Comparison of ENCODE assay signal across 22 cellular contexts in the genomic region with DNA sequence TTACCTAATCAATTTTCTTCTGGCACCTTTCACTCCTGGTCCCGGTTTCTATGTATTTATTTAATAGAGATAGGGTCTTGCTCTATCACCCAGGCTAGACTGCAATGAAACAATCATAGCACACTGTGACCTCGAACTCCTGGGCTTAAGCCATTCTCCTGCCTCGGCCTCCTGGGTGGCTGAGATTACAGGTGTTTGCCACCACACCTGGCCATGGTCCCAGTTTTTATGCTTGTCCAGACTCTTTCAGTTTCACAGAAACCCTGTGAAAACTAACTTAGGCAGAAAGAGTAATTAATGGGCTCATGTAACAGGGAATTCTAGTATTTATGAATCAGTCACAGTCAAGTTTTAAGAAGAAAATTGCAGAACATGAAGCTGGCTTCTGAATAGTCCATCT. TPM values are rescaled to one million over a fixed set of nuclear protein-coding genes. Genes with fewer than 3 reads are reported as not detected.
DNase-seq lines count a peak whose midpoint lies in the region; ATAC-seq, FAIRE-seq and TF ChIP-seq lines count a peak whose summit lies in the region.
"Had no signal": no experiment of that assay in that cellular context is flagged by ENCODE, and none has a peak within 500 bp of the region (broad histone marks: within the 10 kb centered on the region; RNA-seq: fewer than 3 reads in every experiment).

No MANE protein-coding gene starts in this region.

- H3K27ac Mint-ChIP-seq in activated CD8-positive, alpha-beta T cell treated with anti-CD3 and anti-CD28 coated beads, Interleukin-2, amount 10 ng/mL, durations not matched to agents 7 days and 5 days, result no peak overlapping the region
- no peak overlapping the region for H3K27ac Mint-ChIP-seq in activated CD8-positive, alpha-beta T cell treated with anti-CD3 and anti-CD28 coated beads for 36 hours
- H3K27ac Mint-ChIP-seq in type B pancreatic cell, result peak overlapping the region; percentile 99
- H3K27ac Mint-ChIP-seq: CD8-positive, alpha-beta memory T cell had no signal

- no peak overlapping the region for H2AFZ ChIP-seq in HepG2 (ENCODE audit: low read length)

- no peaks in the 10 kb centered on the region for H4K20me1 ChIP-seq in HepG2 (ENCODE audit: insufficient read depth, low read length)

- H3K4me1 Mint-ChIP-seq in activated CD8-positive, alpha-beta T cell treated with anti-CD3 and anti-CD28 coated beads, Interleukin-2, amount 10 ng/mL, durations not matched to agents 7 days and 5 days (ENCODE audit: low read depth), result peaks cover 9% of the 10 kb centered on the region
- H3K4me1 Mint-ChIP-seq in activated CD8-positive, alpha-beta T cell treated with anti-CD3 and anti-CD28 coated beads for 36 hours (ENCODE audit: low read depth), result peaks cover 19% of the 10 kb centered on the region
- H3K4me1 Mint-ChIP-seq in type B pancreatic cell (ENCODE audit: unreplicated experiment), result peaks cover 44% of the 10 kb centered on the region
- H3K4me1 Mint-ChIP-seq: CD8-positive, alpha-beta memory T cell had no signal

- H3K27me3 ChIP-seq in HepG2 (ENCODE audit: control insufficient read depth in 1 of 2, insufficient read depth in 2 of 2, low read length in 2 of 2), result no peaks in the 10 kb centered on the region

- no peaks in the 10 kb centered on the region for H3K79me2 ChIP-seq in HepG2 (ENCODE audit: insufficient read depth, low read length)

- TF ChIP-seq CTCF in activated CD8-positive, alpha-beta T cell treated with anti-CD3 and anti-CD28 coated beads for 36 hours (IDR thresholded peaks at IDR 0.05), result no peak
- no peak for TF ChIP-seq CTCF in HepG2 (CRISPR knock-in tag; IDR thresholded peaks at IDR 0.05)
- TF ChIP-seq CTCF in type B pancreatic cell (conservative IDR thresholded peaks at IDR 0.05), result no peak
- no peak for TF ChIP-seq CTCF in GM13977 (IDR thresholded peaks at IDR 0.05; ENCODE audit: extremely low read depth, insufficient read depth, missing control alignments)

- no peak overlapping the region for H3K9ac ChIP-seq in SK-N-MC (ENCODE audit: insufficient read length)
- no peak overlapping the region for H3K9ac ChIP-seq in HepG2 (ENCODE audit: insufficient read depth, low read depth, low read length)

- in situ Hi-C loops in HepG2 (cut with HindIII; ENCODE audit: extremely low pct_ligation_motif_present, low pct_unique_long_range_greater_than_20kb), result no loop called here
- in situ Hi-C loops in GM13977 (cut with MboI; ENCODE audit: low pct_unique_long_range_greater_than_20kb, low sequenced_read_pairs, unreplicated experiment), result no loop called here

- H3K9me3 Mint-ChIP-seq in activated CD8-positive, alpha-beta T cell treated with anti-CD3 and anti-CD28 coated beads, Interleukin-2, amount 10 ng/mL, durations not matched to agents 7 days and 5 days (ENCODE audit: insufficient read depth), result no peaks in the 10 kb centered on the region
- no peaks in the 10 kb centered on the region for H3K9me3 Mint-ChIP-seq in activated CD8-positive, alpha-beta T cell treated with anti-CD3 and anti-CD28 coated beads for 36 hours
- peaks cover 5% of the 10 kb centered on the region for H3K9me3 Mint-ChIP-seq in type B pancreatic cell

- FAIRE-seq in HepG2 (lab: Jason Lieb, UNC), result no peak
- no peak for FAIRE-seq in GM12892 (lab: Jason Lieb, UNC)
- FAIRE-seq: H54 had no signal

- intact Hi-C loops in activated CD8-positive, alpha-beta T cell treated with anti-CD3 and anti-CD28 coated beads for 36 hours (cut with micrococcal nuclease), result no loop called here
- intact Hi-C loops in HepG2 (cut with micrococcal nuclease; ENCODE audit: unreplicated experiment), result no loop called here

- peak overlapping the region; percentile 56; the same call in 1 of the 2 replicates for H3K4me2 ChIP-seq in HepG2 (ENCODE audit: low read depth, low read length)

- WGBS in HepG2 (ENCODE audit: low lambda C conversion rate), result 9% methylated on average over 3 of the region's 3 CpGs

- H3K9me3 ChIP-seq in SK-N-MC (ENCODE audit: low read depth, low read length) (no peaks in the 10 kb centered on the region), HepG2 (ENCODE audit: low read length) (no peaks in the 10 kb centered on the region)

- H3K4me1 ChIP-seq in HepG2 (ENCODE audit: insufficient read depth, low read length), result peaks cover 50% of the 10 kb centered on the region

- TF ChIP-seq EP300 in HepG2 (IDR thresholded peaks at IDR 0.05; ENCODE audit: low read depth in 2 of 2, low read length in 2 of 2) (no peak), HepG2 (CRISPR knock-in tag; IDR thresholded peaks at IDR 0.05; ENCODE audit: borderline replicate concordance) (no peak)

- H3K27me3 Mint-ChIP-seq in activated CD8-positive, alpha-beta T cell treated with anti-CD3 and anti-CD28 coated beads, Interleukin-2, amount 10 ng/mL, durations not matched to agents 7 days and 5 days (ENCODE audit: low read depth), result peaks cover 4% of the 10 kb centered on the region
- no peaks in the 10 kb centered on the region for H3K27me3 Mint-ChIP-seq in activated CD8-positive, alpha-beta T cell treated with anti-CD3 and anti-CD28 coated beads for 36 hours
- H3K27me3 Mint-ChIP-seq in type B pancreatic cell, result no peaks in the 10 kb centered on the region
- H3K27me3 Mint-ChIP-seq: CD8-positive, alpha-beta memory T cell had no signal

- POLR2A ChIA-PET in activated CD8-positive, alpha-beta T cell treated with anti-CD3 and anti-CD28 coated beads, Interleukin-2, amount 10 ng/mL, durations not matched to agents 7 days and 5 days (lab: Charles Lee), result interaction anchor here (0.6 kb wide), 1 partner anchor 40 kb away, joined by 4 read pairs; no protein-coding TSS in a partner anchor
- POLR2A ChIA-PET in activated CD8-positive, alpha-beta T cell treated with anti-CD3 and anti-CD28 coated beads for 36 hours (lab: Charles Lee), result no interaction called here
- POLR2A ChIA-PET in HepG2 (lab: Yijun Ruan, JAX), result interaction anchor here (2.5 kb wide), 1 partner anchor 8 kb away, joined by 6 read pairs; no protein-coding TSS in a partner anchor

- H3K36me3 Mint-ChIP-seq in activated CD8-positive, alpha-beta T cell treated with anti-CD3 and anti-CD28 coated beads, Interleukin-2, amount 10 ng/mL, durations not matched to agents 7 days and 5 days (ENCODE audit: low read depth), result no peaks in the 10 kb centered on the region
- no peaks in the 10 kb centered on the region for H3K36me3 Mint-ChIP-seq in activated CD8-positive, alpha-beta T cell treated with anti-CD3 and anti-CD28 coated beads for 36 hours (ENCODE audit: low read depth)
- no peaks in the 10 kb centered on the region for H3K36me3 Mint-ChIP-seq in type B pancreatic cell
- H3K36me3 Mint-ChIP-seq: CD8-positive, alpha-beta memory T cell had no signal

- peak overlapping the region; percentile 89 for H3K27ac ChIP-seq in SK-N-MC
- no peak overlapping the region for H3K27ac ChIP-seq in HepG2 (ENCODE audit: extremely low read length, insufficient read depth, low read length)

- peak; percentile 4 for DNase-seq in activated CD8-positive, alpha-beta T cell treated with anti-CD3 and anti-CD28 coated beads, Interleukin-2, amount 10 ng/mL, durations not matched to agents 7 days and 5 days
- DNase-seq in activated CD8-positive, alpha-beta T cell treated with anti-CD3 and anti-CD28 coated beads for 36 hours, result no peak
- no peak for DNase-seq in SK-N-MC (ENCODE audit: low read depth, low spot score)
- no peak for DNase-seq in HepG2 (ENCODE audit: low spot score)
- no peak for DNase-seq in type B pancreatic cell (ENCODE audit: extremely low spot score, unreplicated experiment)
- no peak for DNase-seq in GM12892 (ENCODE audit: insufficient read length)
- no peak for DNase-seq in GM13977 (ENCODE audit: low spot score)
- no peak for DNase-seq in NCI-H1105 (lab: John Stamatoyannopoulos, UW)
- DNase-seq: 8988T; AML-193; C1 segment of cervical spinal cord; CD8-positive, alpha-beta memory T cell; EL; GF-D8; NCI-H1092 treated with DMSO at 0.1 percent for 48 hours; NCI-H146; NCI-H2029; NCI-H226; NCI-H524; Right ventricle myocardium superior; SW 1271 had no signal

- H3K36me3 ChIP-seq in SK-N-MC (ENCODE audit: insufficient read depth, low read length), result no peaks in the 10 kb centered on the region
- no peaks in the 10 kb centered on the region for H3K36me3 ChIP-seq in HepG2 (replicated peaks in 1 of 2; ENCODE audit: control insufficient read depth in 1 of 2, insufficient read depth in 2 of 2, low read length in 2 of 2)

- no peak for TF ChIP-seq RAD21 in HepG2 (CRISPR knock-in tag; IDR thresholded peaks at IDR 0.05)

- no peak for ATAC-seq in activated CD8-positive, alpha-beta T cell treated with anti-CD3 and anti-CD28 coated beads, Interleukin-2, amount 10 ng/mL, durations not matched to agents 7 days and 5 days
- ATAC-seq in activated CD8-positive, alpha-beta T cell treated with anti-CD3 and anti-CD28 coated beads for 36 hours, result no peak
- no peak for ATAC-seq in HepG2

- TF ChIP-seq POLR2A in HepG2 (IDR thresholded peaks at IDR 0.05; ENCODE audit: insufficient read depth in 1 of 2, low read depth in 2 of 2, low read length in 2 of 2) (no peak), GM12892 (IDR thresholded peaks at IDR 0.05; ENCODE audit: low read depth, low read length) (no peak)

- peak overlapping the region; percentile 65; the same call in 1 of the 2 replicates for H3K4me3 ChIP-seq in SK-N-MC
- no peak overlapping the region for H3K4me3 ChIP-seq in HepG2 (replicated peaks in 1 of 3; ENCODE audit: insufficient read depth in 1 of 3, low read depth in 2 of 3, low read length in 3 of 3)

- CTCF ChIA-PET in activated CD8-positive, alpha-beta T cell treated with anti-CD3 and anti-CD28 coated beads, Interleukin-2, amount 10 ng/mL, durations not matched to agents 7 days and 5 days (lab: Charles Lee), result no interaction called here
- CTCF ChIA-PET in activated CD8-positive, alpha-beta T cell treated with anti-CD3 and anti-CD28 coated beads for 36 hours (lab: Charles Lee), result no interaction called here
- CTCF ChIA-PET in HepG2 (lab: Yijun Ruan, JAX; ENCODE audit: low intra/inter-chr PET ratio, low total read pairs), result no interaction called here

- no TSS peak for BruUV-seq in HepG2 (replicated peaks; lab: Mats Ljungman, UMichigan)

- no peak overlapping the region for H3K4me3 Mint-ChIP-seq in activated CD8-positive, alpha-beta T cell treated with anti-CD3 and anti-CD28 coated beads, Interleukin-2, amount 10 ng/mL, durations not matched to agents 7 days and 5 days
- H3K4me3 Mint-ChIP-seq in activated CD8-positive, alpha-beta T cell treated with anti-CD3 and anti-CD28 coated beads for 36 hours, result no peak overlapping the region
- peak overlapping the region; percentile 36 for H3K4me3 Mint-ChIP-seq in type B pancreatic cell
- H3K4me3 Mint-ChIP-seq: CD8-positive, alpha-beta memory T cell had no signal

RNA-seq across cellular contexts. Expression of gene STK24, which starts 9.0 kb away (rescaled TPM):
- total RNA-seq in activated CD8-positive, alpha-beta T cell treated with anti-CD3 and anti-CD28 coated beads, Interleukin-2, amount 10 ng/mL, durations not matched to agents 7 days and 5 days, result 100 to 1,000 TPM; 140 to 151 TPM
- total RNA-seq in activated CD8-positive, alpha-beta T cell treated with anti-CD3 and anti-CD28 coated beads for 36 hours, result 100 to 1,000 TPM; 118 TPM
- total RNA-seq in HepG2 (2016; rRNA removed; fragmentation: Illumina TruSeq; extraction: Trizol) (73.0 and 78.3 TPM in 2 replicates), type B pancreatic cell (ENCODE audit: low replicate concordance) (121 and 180 TPM in 2 replicates)
- 61.3 and 71.1 TPM in 2 replicates for total RNA-seq in HepG2 (2016; cell fraction: cytosol; rRNA removed; fragmentation: Illumina TruSeq; extraction: Trizol; ENCODE audit: low read depth)
- total RNA-seq in HepG2 (2016; cell fraction: insoluble cytoplasmic fraction; rRNA removed; fragmentation: Illumina TruSeq; extraction: Trizol), result 63.6 and 74.1 TPM in 2 replicates
- total RNA-seq in HepG2 (2016; cell fraction: membrane; rRNA removed; fragmentation: Illumina TruSeq; extraction: Trizol), result 126 and 128 TPM in 2 replicates
- total RNA-seq in HepG2 (2016; cell fraction: nucleus; rRNA removed; fragmentation: Illumina TruSeq; extraction: Trizol), result 40.9 and 49.2 TPM in 2 replicates
- 43.3 and 51.3 TPM in 2 replicates for polyA plus RNA-seq in HepG2 (2011; rRNA removed)
- polyA plus RNA-seq in HepG2 (2011; cell fraction: cytosol; rRNA removed), result 44.0 and 59.6 TPM in 2 replicates
- 38.4 and 41.3 TPM in 2 replicates for polyA plus RNA-seq in HepG2 (2011; cell fraction: nucleus; rRNA removed)
- polyA plus RNA-seq in HepG2 (2012), result 102 and 104 TPM in 2 replicates
- polyA plus RNA-seq in HepG2 (2016; cell fraction: cytosol; fragmentation: Illumina TruSeq; extraction: Trizol; ENCODE audit: low read depth), result 66.6 and 74.8 TPM in 2 replicates
- 104 and 126 TPM in 2 replicates for polyA plus RNA-seq in HepG2 (2016; cell fraction: insoluble cytoplasmic fraction; fragmentation: Illumina TruSeq; extraction: Trizol; ENCODE audit: low read depth)
- polyA plus RNA-seq in HepG2 (2016; cell fraction: membrane; fragmentation: Illumina TruSeq; extraction: Trizol; ENCODE audit: low read depth), result 140 and 148 TPM in 2 replicates
- 70.2 and 70.8 TPM in 2 replicates for polyA plus RNA-seq in HepG2 (2016; cell fraction: nucleus; fragmentation: Illumina TruSeq; extraction: Trizol; ENCODE audit: insufficient read depth, low read depth)
- 20.7 and 22.8 TPM in 2 replicates for polyA minus RNA-seq in HepG2 (2011; rRNA and poly(A)+ RNA removed; ENCODE audit: low replicate concordance)
- 32.6 and 40.5 TPM in 2 replicates for polyA minus RNA-seq in HepG2 (2011; cell fraction: cytosol; rRNA and poly(A)+ RNA removed)
- polyA minus RNA-seq in HepG2 (2011; cell fraction: nucleus; rRNA and poly(A)+ RNA removed), result 44.5 and 46.1 TPM in 2 replicates
- polyA plus RNA-seq in GM12892 (2012; ENCODE audit: missing spikeins), result 63.2 TPM
